ENCODE assay signal across 9 cellular contexts in genomic region chr15:59399465-59400102, GRCh38. TPM values are rescaled to one million over a fixed set of nuclear protein-coding genes. Genes with fewer than 3 reads are reported as not detected.
DNase-seq lines count a peak whose midpoint lies in the region; ATAC-seq, FAIRE-seq and TF ChIP-seq lines count a peak whose summit lies in the region.
"Had no signal": no experiment of that assay in that cellular context is flagged by ENCODE, and none has a peak within 500 bp of the region (broad histone marks: within the 10 kb centered on the region; RNA-seq: fewer than 3 reads in every experiment).

No MANE protein-coding gene starts in this region.

- CTCF ChIA-PET in H1 (lab: Charles Lee; ENCODE audit: partially characterized antibody): interaction anchor here (1.0 to 1.3 kb wide), 5 partner anchors 13 to 154 kb away, joined by 3 to 5 read pairs (median 3); no protein-coding TSS in a partner anchor

- H3K79me1 ChIP-seq in H1 (ENCODE audit: low read depth, low read length): no peaks in the 10 kb centered on the region

- H3K4me3 ChIP-seq in H1 (ENCODE audit: extremely low read depth in 1 of 4, insufficient read depth in 2 of 4, low read depth in 3 of 4, low read length in 4 of 4): no peak overlapping the region
- H3K4me3 ChIP-seq: lung had no signal

- H3K9me3 ChIP-seq in H1 (ENCODE audit: insufficient read depth in 2 of 2, low read depth in 1 of 2, low read length in 1 of 2): no peaks in the 10 kb centered on the region

- no peak for TF ChIP-seq POLR2A in H1 (IDR thresholded peaks at IDR 0.05; ENCODE audit: control extremely low read depth in 1 of 2, low read depth in 2 of 2, low read length in 2 of 2)

- H3K4me3 Mint-ChIP-seq in HFFc6: no peak overlapping the region

- H2AK5ac ChIP-seq in H1 (ENCODE audit: low read depth, low read length): no peak overlapping the region

- H4K5ac ChIP-seq in H1 (ENCODE audit: insufficient read length, low read depth, low read length): no peak overlapping the region

- no peak overlapping the region for H4K8ac ChIP-seq in H1 (ENCODE audit: extremely low read depth, insufficient read depth, low read length)

- no peak for TF ChIP-seq CTCF in GM13977 (IDR thresholded peaks at IDR 0.05; ENCODE audit: extremely low read depth, insufficient read depth, missing control alignments)
- no peak for TF ChIP-seq CTCF in H1 (IDR thresholded peaks at IDR 0.05; ENCODE audit: control extremely low read depth in 1 of 3, insufficient read depth in 1 of 3, low read depth in 1 of 3, low read length in 3 of 3)
- no peak for TF ChIP-seq CTCF in HFFc6 (IDR thresholded peaks at IDR 0.05)

- no peak overlapping the region for H4K91ac ChIP-seq in H1 (replicated peaks; ENCODE audit: insufficient read length, low read length)

- H3K36me3 Mint-ChIP-seq in HFFc6 (ENCODE audit: low read depth): no peaks in the 10 kb centered on the region

- no peaks in the 10 kb centered on the region for H3K23me2 ChIP-seq in H1 (ENCODE audit: low read depth, low read length)

- H2BK15ac ChIP-seq in H1 (ENCODE audit: low read length): no peak overlapping the region

- no peak overlapping the region for H3K4ac ChIP-seq in H1 (replicated peaks; ENCODE audit: insufficient read length, low read depth, low read length)

- no peaks in the 10 kb centered on the region for H3K9me3 Mint-ChIP-seq in HFFc6

- 84% methylated on average over 7 of the region's 7 CpGs; no CpG with 5 or more reads in 1 of the 2 experiments for WGBS in H1 (ENCODE audit: extremely low coverage in 1 of 2, insufficient coverage in 1 of 2, insufficient read length in 1 of 2, insufficient replicate concordance in 2 of 2, low coverage in 1 of 2, low lambda C conversion rate in 2 of 2, missing lambda C conversion rate in 1 of 2), 2 experiments

- H3K4me1 Mint-ChIP-seq in HFFc6 (ENCODE audit: low read depth): peaks cover 2% of the 10 kb centered on the region

- POLR2A ChIA-PET in H1 (lab: Charles Lee; ENCODE audit: partially characterized antibody): no interaction called here

- 0 out of 2 replicates have a peak overlapping the region, but pooled peaks have one; percentile 3 for H2BK5ac ChIP-seq in H1 (ENCODE audit: low read depth, low read length)

- H3K14ac ChIP-seq in H1 (ENCODE audit: insufficient read length): no peak overlapping the region

- in situ Hi-C loops in GM13977 (cut with MboI; ENCODE audit: low pct_unique_long_range_greater_than_20kb, low sequenced_read_pairs, unreplicated experiment): no loop called here

- peak; percentile 48 for DNase-seq in GM13977 (ENCODE audit: low spot score)
- DNase-seq in H1 (ENCODE audit: low read depth in 1 of 2, low spot score in 2 of 2): no peak
- DNase-seq in GF-D8 (lab: John Stamatoyannopoulos, UW): no peak
- DNase-seq in HFFc6: no peak
- DNase-seq in GM03348 (ENCODE audit: low spot score): no peak
- no peak for DNase-seq in stimulated activated CD4-positive, alpha-beta T cell treated with anti-CD3 and anti-CD28 coated beads, Interleukin-2, amount 100 ng/mL, for 24 hours

- no peak for FAIRE-seq in H1 (lab: Jason Lieb, UNC)

- ATAC-seq in GM21423 (IDR thresholded peaks at IDR 0.05; ENCODE audit: unreplicated experiment) (peak; percentile 82), HG03439 (IDR thresholded peaks at IDR 0.05; ENCODE audit: unreplicated experiment) (peak; percentile 85)

- no peak overlapping the region for H3K9ac ChIP-seq in H1 (replicated peaks in 1 of 4; ENCODE audit: extremely low read depth in 1 of 4, low read depth in 3 of 4, low read length in 3 of 4)

- no peak overlapping the region for H3K27ac Mint-ChIP-seq in HFFc6

- H3K27me3 Mint-ChIP-seq in HFFc6 (ENCODE audit: insufficient read depth): peaks cover 19% of the 10 kb centered on the region

- no peak overlapping the region for H2BK20ac ChIP-seq in H1 (ENCODE audit: low read length)

- no peak overlapping the region for H3K4me2 ChIP-seq in H1 (ENCODE audit: insufficient read depth in 1 of 2, low read depth in 2 of 2, low read length in 2 of 2)

- H3K4me1 ChIP-seq in H1 (replicated peaks in 1 of 4; ENCODE audit: control insufficient read depth in 3 of 4, insufficient read depth in 4 of 4, low read length in 3 of 4): peaks cover 8 to 18% (median 13%) of the 10 kb centered on the region in 4 experiments; a peak in 5 of 7 replicates

- no peak for TF ChIP-seq EP300 in H1 (IDR thresholded peaks at IDR 0.05; ENCODE audit: borderline replicate concordance in 1 of 2, low read depth in 2 of 2, low read length in 2 of 2)

- no peaks in the 10 kb centered on the region for H3K36me3 ChIP-seq in H1 (ENCODE audit: control insufficient read depth in 2 of 4, insufficient read depth in 4 of 4, low read length in 3 of 4)

- peaks cover 0 to 10% (median 3%) of the 10 kb centered on the region in 4 experiments; a peak in 5 of 7 replicates for H3K27me3 ChIP-seq in H1 (replicated peaks in 1 of 4; ENCODE audit: control insufficient read depth in 3 of 4, extremely low read depth in 1 of 4, insufficient read depth in 3 of 4, low read length in 3 of 4)

- no peak for TF ChIP-seq RAD21 in H1 (IDR thresholded peaks at IDR 0.05 in 1 of 2, conservative IDR thresholded peaks at IDR 0.05 in 1 of 2; ENCODE audit: low read depth in 2 of 2, low read length in 2 of 2)

- no peak overlapping the region for H2BK120ac ChIP-seq in H1 (replicated peaks; ENCODE audit: low read depth, low read length)

- H3K79me2 ChIP-seq in H1 (ENCODE audit: control insufficient read depth in 1 of 2, insufficient read depth in 2 of 2, low read length in 2 of 2): no peaks in the 10 kb centered on the region

- no peak overlapping the region for H3K56ac ChIP-seq in H1 (replicated peaks; ENCODE audit: insufficient read length, low read depth, low read length)

- H3K27ac ChIP-seq in H1 (ENCODE audit: low read depth, low read length): no peak overlapping the region

- H2BK12ac ChIP-seq in H1 (ENCODE audit: low read depth, low read length): peak overlapping the region; percentile 71; the same call in 1 of the 2 replicates

- no peak overlapping the region for H2AFZ ChIP-seq in H1 (ENCODE audit: low read length)

- H4K20me1 ChIP-seq in H1 (replicated peaks in 1 of 2; ENCODE audit: control insufficient read depth in 1 of 2, insufficient read depth in 2 of 2, low read length in 2 of 2): peaks cover 0 to 2% of the 10 kb centered on the region in 2 experiments

- no peak overlapping the region for H3K23ac ChIP-seq in H1 (ENCODE audit: insufficient read length)

- H3K18ac ChIP-seq in H1 (ENCODE audit: extremely low read depth, low read length): 0 out of 2 replicates have a peak overlapping the region, but pooled peaks have one; percentile 24

TF ChIP-seq in H1, 55 proteins besides CTCF, POLR2A, EP300 and RAD21:
- TF ChIP-seq ASH2L (IDR thresholded peaks at IDR 0.05; ENCODE audit: low read length): no peak
- no peak for TF ChIP-seq RNF2 (IDR thresholded peaks at IDR 0.05; ENCODE audit: borderline replicate concordance, low read depth, low read length, missing control alignments, poor library complexity, severe bottlenecking)
- TF ChIP-seq SIX5 (IDR thresholded peaks at IDR 0.05; ENCODE audit: low read depth, low read length): no peak
- TF ChIP-seq SP4 (IDR thresholded peaks at IDR 0.05; ENCODE audit: low read length): no peak
- no peak for TF ChIP-seq SAP30 (IDR thresholded peaks at IDR 0.05; ENCODE audit: insufficient read depth, insufficient replicate concordance, low read length)
- TF ChIP-seq SIN3A (conservative IDR thresholded peaks at IDR 0.05 in 1 of 2, IDR thresholded peaks at IDR 0.05 in 1 of 2; ENCODE audit: low read depth in 1 of 2, low read length in 2 of 2): no peak
- TF ChIP-seq BACH1 (IDR thresholded peaks at IDR 0.05; ENCODE audit: low read length): no peak
- TF ChIP-seq CREB1 (IDR thresholded peaks at IDR 0.05): no peak
- no peak for TF ChIP-seq CBX5 (IDR thresholded peaks at IDR 0.05; ENCODE audit: low read depth, low read length)
- no peak for TF ChIP-seq HDAC6 (IDR thresholded peaks at IDR 0.05; ENCODE audit: low read depth, low read length)

RNA-seq across cellular contexts. Expression of gene MYO1E, which starts 26.9 kb away (rescaled TPM):
- 138 and 142 TPM in 2 replicates for total RNA-seq in H1 (2021; fragmentation: NEBNext Ultra II Directional; extraction: Animal tissue kit (Norgen Biotek cat#: 25700))
- polyA plus RNA-seq in H1 (2011; rRNA removed): 19.6 and 43.4 TPM in 2 replicates
- polyA plus RNA-seq in H1 (2011; cell fraction: cytosol; rRNA removed): 35.3 TPM
- 42.3 TPM for polyA plus RNA-seq in H1 (2011; cell fraction: nucleus; rRNA removed)
- 38.4 to 60.6 TPM (median 45.1 TPM) in 4 replicates for polyA plus RNA-seq in H1 (2012, experiment 1 of 2)
- polyA plus RNA-seq in H1 (2012, experiment 2 of 2): 10.3 TPM
- polyA plus RNA-seq in H1 (2013, experiment 1 of 2): 26.3 TPM
- 28.6 TPM for polyA plus RNA-seq in H1 (2013, experiment 2 of 2)
- 61.0 and 87.1 TPM in 2 replicates for polyA minus RNA-seq in H1 (2011; rRNA and poly(A)+ RNA removed)
- 40.8 TPM for polyA minus RNA-seq in H1 (2011; cell fraction: cytosol; rRNA and poly(A)+ RNA removed)
- 110 TPM for polyA minus RNA-seq in H1 (2011; cell fraction: nucleus; rRNA and poly(A)+ RNA removed)
- 100 to 1,000 TPM; 108 to 142 (median 115) TPM for total RNA-seq in HFFc6 (2021; fragmentation: NEBNext Ultra II Directional; extraction: Animal tissue kit (Norgen Biotek cat#: 25700))

RNA-seq across cellular contexts. Expression of gene FAM81A, which starts 38.4 kb away (rescaled TPM):
- total RNA-seq in H1 (2021; fragmentation: NEBNext Ultra II Directional; extraction: Animal tissue kit (Norgen Biotek cat#: 25700)): 2.0 and 3.0 TPM in 2 replicates
- polyA plus RNA-seq in H1 (2011; rRNA removed): 0.30 and 0.56 TPM in 2 replicates
- 0.30 TPM for polyA plus RNA-seq in H1 (2011; cell fraction: cytosol; rRNA removed)
- 1.4 TPM for polyA plus RNA-seq in H1 (2011; cell fraction: nucleus; rRNA removed)
- polyA plus RNA-seq in H1 (2012, experiment 1 of 2): 0.69 to 1.4 TPM (median 0.87 TPM) in 4 replicates
- polyA plus RNA-seq in H1 (2012, experiment 2 of 2): 0.07 TPM
- polyA plus RNA-seq in H1 (2013, experiment 1 of 2): 0.59 TPM
- polyA plus RNA-seq in H1 (2013, experiment 2 of 2): 1.4 TPM
- 0.35 TPM in 1 of 2 replicates, not detected in the other for polyA minus RNA-seq in H1 (2011; rRNA and poly(A)+ RNA removed)
- polyA minus RNA-seq in H1 (2011; cell fraction: cytosol; rRNA and poly(A)+ RNA removed): not detected
- polyA minus RNA-seq in H1 (2011; cell fraction: nucleus; rRNA and poly(A)+ RNA removed): 1.2 TPM
- not detected for total RNA-seq in HFFc6 (2021; fragmentation: NEBNext Ultra II Directional; extraction: Animal tissue kit (Norgen Biotek cat#: 25700))
